21 cellular contexts compared by ENCODE assay signal in genomic region chr16:54923988-54924387, GRCh38. TPM values are rescaled to one million over a fixed set of nuclear protein-coding genes. Genes with fewer than 3 reads are reported as not detected.
"Had no signal": no experiment of that assay in that cellular context is flagged by ENCODE, and none has a peak within 500 bp of the region (broad histone marks: within the 10 kb centered on the region; RNA-seq: fewer than 3 reads in every experiment).

No MANE protein-coding gene starts in this region.

- ATAC-seq: activated T-cell treated with anti-CD3 and anti-CD28 coated beads, Interleukin-2, amount 50 U/mL, for 72 hours; esophagus mucosa; naive thymus-derived CD4-positive, alpha-beta T cell had no signal

- DNase-seq: activated CD4-positive, alpha-beta memory T cell treated with anti-CD3 and anti-CD28 coated beads, Interleukin-2, amount 10 ng/mL, durations not matched to agents 7 days and 5 days; activated CD4-positive, alpha-beta T cell treated with anti-CD3 and anti-CD28 coated beads for 48 hours; activated CD4-positive, CD25-positive, alpha-beta regulatory T cell; activated effector memory CD4-positive, alpha-beta T cell treated with Interleukin-2 at 50 U/mL for 16 hours; activated naive CD4-positive, alpha-beta T cell treated with anti-CD3 and anti-CD28 coated beads, Interleukin-2, amount 10 ng/mL, durations not matched to agents 7 days and 5 days; activated T-cell treated with anti-CD3 and anti-CD28 coated beads, Interleukin-2, amount 50 U/mL, for 72 hours; amygdala; effector CD4-positive, alpha-beta T cell; kidney; naive thymus-derived CD4-positive, alpha-beta T cell; retina; spleen; stimulated activated CD4-positive, alpha-beta T cell treated with anti-CD3 and anti-CD28 coated beads, Interleukin-4, amount 100 ng/mL, for 24 hours; stimulated activated naive CD4-positive, alpha-beta T cell treated with Interleukin-2 at 50 U/mL for 16 hours; T-helper 9 cell had no signal

- H3K9me3 ChIP-seq: spleen, thoracic aorta, vagina had no signal

- H3K4me1 ChIP-seq: vagina had no signal

- H3K27me3 ChIP-seq: cardiac muscle cell, vagina had no signal

- H3K36me3 ChIP-seq: spleen, thoracic aorta, vagina had no signal

- H3K4me3 ChIP-seq: cardiac muscle cell, lung, spleen, thoracic aorta, vagina had no signal

- H3K27ac ChIP-seq: cardiac muscle cell, spleen, thoracic aorta, vagina had no signal

RNA-seq across cellular contexts. Expression of gene IRX5, which starts 6.7 kb away (rescaled TPM):
- total RNA-seq: omental fat pad, spleen had no signal
- polyA plus RNA-seq: naive thymus-derived CD4-positive, alpha-beta T cell; spleen had no signal
